ENCODE assay signal across 9 cellular contexts in genomic region chr19:54172764-54173699, GRCh38. TPM values are rescaled to one million over a fixed set of nuclear protein-coding genes. Genes with fewer than 3 reads are reported as not detected.
DNase-seq lines count a peak whose midpoint lies in the region; ATAC-seq lines count a peak whose summit lies in the region.
"Had no signal": no experiment of that assay in that cellular context is flagged by ENCODE, and none has a peak within 500 bp of the region (broad histone marks: within the 10 kb centered on the region; RNA-seq: fewer than 3 reads in every experiment).

TSS of gene TMC4 (minus strand) at chr19:54173160. CDS start at chr19:54173117, 43 bp downstream.

- intact Hi-C loops in Right ventricle myocardium inferior (cut with DNase I) (no loop called here), cardiac septum (cut with DNase I) (no loop called here)

- H3K4me3 Mint-ChIP-seq in T-helper 17 cell, result no peak within 1 kb of the TSS

- peaks cover 6% of the 10 kb centered on the region for H3K4me1 Mint-ChIP-seq in T-helper 17 cell

- no peaks in the 10 kb centered on the region for H3K9me3 ChIP-seq in T-helper 17 cell (ENCODE audit: control insufficient read depth, low read length, poor library complexity, severe bottlenecking)

- no peaks in the 10 kb centered on the region for H3K36me3 Mint-ChIP-seq in T-helper 17 cell (ENCODE audit: low read depth)

- no peak within 1 kb of the TSS for H3K27ac Mint-ChIP-seq in T-helper 17 cell

- in situ Hi-C loops in G401 (cut with HindIII; ENCODE audit: low sequenced_read_pairs), result no loop called here

- no peaks in the 10 kb centered on the region for H3K27me3 Mint-ChIP-seq in T-helper 17 cell
- H3K27me3 Mint-ChIP-seq: CD8-positive, alpha-beta memory T cell had no signal

- ATAC-seq in Right ventricle myocardium inferior (peak; percentile 63), T-helper 17 cell (peak; percentile 25), HG02938 (IDR thresholded peaks at IDR 0.05; ENCODE audit: unreplicated experiment) (no peak), GM21360 (IDR thresholded peaks at IDR 0.05; ENCODE audit: unreplicated experiment) (no peak)

- DNase-seq in Right ventricle myocardium inferior (ENCODE audit: missing footprints) (no peak), cardiac septum (ENCODE audit: low spot score) (no peak), T-helper 17 cell (no peak), islet precursor cell (peak; percentile 90), G401 (ENCODE audit: low spot score) (no peak)
- no peak for DNase-seq in activated effector memory CD4-positive, alpha-beta T cell treated with Interleukin-2 at 50 U/mL for 16 hours
- DNase-seq: CD8-positive, alpha-beta memory T cell had no signal

RNA-seq across cellular contexts. Expression of gene TMC4, which starts in this region (rescaled TPM):
- 0.97 TPM for total RNA-seq in Right ventricle myocardium inferior
- total RNA-seq in cardiac septum, result 4.3 TPM
- total RNA-seq in T-helper 17 cell, result 1 to 10 TPM; 1.3 to 3.1 TPM
- total RNA-seq in G401 (2014; rRNA removed; shearing (Covaris generic)), result 9.6 TPM in 1 of 2 replicates, not detected in the other

Comparison
In these comparisons a context has a peak if more than half of its experiments do, and no peak if none do; other contexts are left out.
1. Peak in ATAC-seq in Right ventricle myocardium inferior; RNA of the gene not detected or under 1 TPM.